In the genomic region with DNA sequence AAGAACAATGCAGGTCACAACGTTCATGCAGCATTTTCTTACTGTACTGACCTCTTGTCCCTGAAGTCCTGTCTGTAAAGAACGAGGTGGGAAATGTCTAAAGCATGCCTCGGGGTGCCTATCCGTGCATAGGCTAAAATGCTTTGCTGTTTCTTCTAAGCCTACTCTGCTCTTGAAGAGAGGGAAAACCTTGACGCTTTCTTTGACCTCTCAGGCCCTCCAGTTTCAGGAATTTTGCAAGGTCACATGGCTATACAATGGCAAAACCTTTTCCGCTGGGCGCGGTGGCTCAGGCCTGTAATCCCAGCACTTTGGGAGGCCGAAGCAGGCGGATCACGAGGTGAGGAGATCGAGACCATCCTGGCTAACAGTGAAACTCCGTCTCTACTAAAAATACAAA, we compare ENCODE assay signal across 24 cellular contexts.
"Had no signal": no experiment of that assay in that cellular context is flagged by ENCODE, and none has a peak within 500 bp of the region (broad histone marks: within the 10 kb centered on the region; RNA-seq: fewer than 3 reads in every experiment).

No MANE protein-coding gene starts in this region.

- H3K9me3 ChIP-seq: pancreas, stomach, suprapubic skin, tibial nerve had no signal

- H3K27ac ChIP-seq: stomach, suprapubic skin, tibial nerve had no signal

- H3K4me1 ChIP-seq: pancreas, stomach had no signal

- H3K4me1 Mint-ChIP-seq: activated T-helper 17 cell treated with anti-CD3 and anti-CD28 coated beads, Interleukin-2, amount 50 U/mL, for 72 hours had no signal

- H3K27ac Mint-ChIP-seq: activated CD4-positive, alpha-beta T cell treated with anti-CD3 and anti-CD28 coated beads for 36 hours; activated naive CD4-positive, alpha-beta T cell treated with anti-CD3 and anti-CD28 coated beads, Interleukin-2, amount 50 U/mL, for 72 hours; activated T-cell treated with anti-CD3 and anti-CD28 coated beads, Interleukin-2, amount 50 U/mL, for 24 hours; activated T-helper 17 cell treated with anti-CD3 and anti-CD28 coated beads, Interleukin-2, amount 50 U/mL, for 72 hours; natural killer cell treated with Interleukin-12 subunit alpha and Interleukin-12 subunit beta and Interleukin-15 and Interleukin-18, amount 100 ng/mL, for 72 hours; T-helper 2 cell treated with Interferon-gamma antibody and Interleukin-4, amounts not matched to agents 5 μg/mL and 100 μg/mL, for 36 hours had no signal

- DNase-seq: activated CD4-positive, alpha-beta T cell treated with anti-CD3 and anti-CD28 coated beads for 36 hours; activated CD4-positive, alpha-beta T cell treated with anti-CD3 and anti-CD28 coated beads, Interleukin-2, amount 50 U/mL, for 4 hours; activated CD8-positive, alpha-beta memory T cell treated with anti-CD3 and anti-CD28 coated beads for 24 hours; activated CD8-positive, alpha-beta memory T cell treated with anti-CD3 and anti-CD28 coated beads, Interleukin-2, amount 50 U/mL, for 4 hours; activated T-cell treated with anti-CD3 and anti-CD28 coated beads, Interleukin-2, amount 50 U/mL, for 24 hours; aorta; central memory CD4-positive, alpha-beta T cell; effector memory CD4-positive, alpha-beta T cell; foreskin melanocyte; glutamatergic neuron; hippocampal formation; kidney; midbrain; pancreas; right cardiac atrium; stimulated activated CD4-positive, alpha-beta T cell treated with anti-CD3 and anti-CD28 coated beads, Interleukin-1b, Interleukin-23, amount 100 ng/mL, for 48 hours; stomach had no signal

- H3K27me3 ChIP-seq: pancreas, suprapubic skin, tibial nerve had no signal

- H3K4me3 Mint-ChIP-seq: activated CD4-positive, alpha-beta T cell treated with anti-CD3 and anti-CD28 coated beads for 36 hours; activated T-cell treated with anti-CD3 and anti-CD28 coated beads, Interleukin-2, amount 50 U/mL, for 24 hours; natural killer cell treated with Interleukin-12 subunit alpha and Interleukin-12 subunit beta and Interleukin-15 and Interleukin-18, amount 100 ng/mL, for 72 hours; T-helper 2 cell treated with Interferon-gamma antibody and Interleukin-4, amounts not matched to agents 5 μg/mL and 100 μg/mL, for 36 hours had no signal

- H3K36me3 ChIP-seq: pancreas, stomach, suprapubic skin, tibial nerve had no signal

- H3K4me3 ChIP-seq: pancreas, suprapubic skin, tibial nerve had no signal

- ATAC-seq: activated CD4-positive, alpha-beta T cell treated with anti-CD3 and anti-CD28 coated beads for 36 hours; activated naive CD4-positive, alpha-beta T cell treated with anti-CD3 and anti-CD28 coated beads, Interleukin-2, amount 50 U/mL, for 72 hours; activated T-helper 17 cell treated with anti-CD3 and anti-CD28 coated beads, Interleukin-2, amount 50 U/mL, for 72 hours; left lobe of liver; natural killer cell treated with Interleukin-12 subunit alpha and Interleukin-12 subunit beta and Interleukin-15 and Interleukin-18, amount 100 ng/mL, for 72 hours; pancreas; right cardiac atrium had no signal

- H3K9me3 Mint-ChIP-seq: activated naive CD4-positive, alpha-beta T cell treated with anti-CD3 and anti-CD28 coated beads, Interleukin-2, amount 50 U/mL, for 72 hours; activated T-cell treated with anti-CD3 and anti-CD28 coated beads, Interleukin-2, amount 50 U/mL, for 24 hours; activated T-helper 17 cell treated with anti-CD3 and anti-CD28 coated beads, Interleukin-2, amount 50 U/mL, for 72 hours; natural killer cell treated with Interleukin-12 subunit alpha and Interleukin-12 subunit beta and Interleukin-15 and Interleukin-18, amount 100 ng/mL, for 72 hours had no signal

- H3K36me3 Mint-ChIP-seq: natural killer cell treated with Interleukin-12 subunit alpha and Interleukin-12 subunit beta and Interleukin-15 and Interleukin-18, amount 100 ng/mL, for 72 hours had no signal
